Comparison of ENCODE assay signal across 8 cellular contexts in genomic region chr2:216339456-216340279, GRCh38. TPM values are rescaled to one million over a fixed set of nuclear protein-coding genes. Genes with fewer than 3 reads are reported as not detected.
DNase-seq lines count a peak whose midpoint lies in the region; ATAC-seq, FAIRE-seq and TF ChIP-seq lines count a peak whose summit lies in the region.

No MANE protein-coding gene starts in this region.

- ATAC-seq in activated naive CD4-positive, alpha-beta T cell treated with anti-CD3 and anti-CD28 coated beads, Interleukin-2, amount 50 U/mL, for 72 hours, result no peak
- ATAC-seq in HG03039 (IDR thresholded peaks at IDR 0.05; ENCODE audit: unreplicated experiment) (no peak), gastrocnemius medialis (no peak)

- intact Hi-C loops in gastrocnemius medialis (cut with DNase I; ENCODE audit: low total_unique reads), result no loop called here

- peak; percentile 73 for FAIRE-seq in endometrium (lab: Jason Lieb, UNC)

- H3K36me3 ChIP-seq in gastrocnemius medialis, result no peaks in the 10 kb centered on the region

- in situ Hi-C loops in gastrocnemius medialis (cut with MboI; ENCODE audit: low sequenced_read_pairs in 4 of 4), result no loop called here

- no peak overlapping the region for H3K27ac ChIP-seq in gastrocnemius medialis

- H3K4me3 ChIP-seq in gastrocnemius medialis, result no peak overlapping the region

- H3K27ac Mint-ChIP-seq in activated naive CD4-positive, alpha-beta T cell treated with anti-CD3 and anti-CD28 coated beads, Interleukin-2, amount 50 U/mL, for 72 hours, result no peak overlapping the region

- no peaks in the 10 kb centered on the region for H3K27me3 ChIP-seq in gastrocnemius medialis

- no peak for TF ChIP-seq POLR2A in gastrocnemius medialis (IDR thresholded peaks at IDR 0.05)

- peaks cover 9 to 11% of the 10 kb centered on the region in 2 donors for H3K4me1 ChIP-seq in gastrocnemius medialis

- no peaks in the 10 kb centered on the region for H3K9me3 ChIP-seq in gastrocnemius medialis

- peaks cover 0 to 5% of the 10 kb centered on the region in 2 donors for H3K9me3 Mint-ChIP-seq in activated naive CD4-positive, alpha-beta T cell treated with anti-CD3 and anti-CD28 coated beads, Interleukin-2, amount 50 U/mL, for 72 hours

- DNase-seq in EH (ENCODE audit: low read depth), result peak; percentile 86
- DNase-seq in NCI-H2227 treated with DMSO at 0.1 percent for 48 hours (lab: John Stamatoyannopoulos, UW), result peak; percentile 92
- DNase-seq in myocyte (ENCODE audit: low read depth), result peak; percentile 84
- no peak for DNase-seq in activated CD4-positive, alpha-beta T cell treated with anti-CD3 and anti-CD28 coated beads for 1 hour
- DNase-seq in activated naive CD4-positive, alpha-beta T cell treated with anti-CD3 and anti-CD28 coated beads, Interleukin-2, amount 50 U/mL, for 72 hours (ENCODE audit: low spot score in 2 of 2), result no peak
- no peak for DNase-seq in gastrocnemius medialis

- no peaks in the 10 kb centered on the region for H3K36me3 Mint-ChIP-seq in activated naive CD4-positive, alpha-beta T cell treated with anti-CD3 and anti-CD28 coated beads, Interleukin-2, amount 50 U/mL, for 72 hours

- TF ChIP-seq CTCF in gastrocnemius medialis (IDR thresholded peaks at IDR 0.05 in 4 of 5, conservative IDR thresholded peaks at IDR 0.05 in 1 of 5), result no peak

RNA-seq across cellular contexts. Expression of gene MARCHF4, which starts 32.6 kb away (rescaled TPM):
- total RNA-seq in myocyte (0.19 and 0.21 TPM in 2 replicates), gastrocnemius medialis (not detected)
- 5.0 TPM for polyA plus RNA-seq in myocyte (2012)
- total RNA-seq in activated naive CD4-positive, alpha-beta T cell treated with anti-CD3 and anti-CD28 coated beads, Interleukin-2, amount 50 U/mL, for 72 hours, result not detected

Comparison
In these comparisons a context has a peak if more than half of its experiments do, and no peak if none do; other contexts are left out.
1. DNase-seq: peak in EH (single experiment), NCI-H2227 treated with DMSO at 0.1 percent for 48 hours (single experiment) and myocyte (single experiment); none in activated CD4-positive, alpha-beta T cell treated with anti-CD3 and anti-CD28 coated beads for 1 hour (single experiment), activated naive CD4-positive, alpha-beta T cell treated with anti-CD3 and anti-CD28 coated beads, Interleukin-2, amount 50 U/mL, for 72 hours (0 of 2) and gastrocnemius medialis (0 of 2).